8 cellular contexts compared by ENCODE assay signal in genomic region chr3:46926039-46926438, GRCh38. TPM values are rescaled to one million over a fixed set of nuclear protein-coding genes. Genes with fewer than 3 reads are reported as not detected.
DNase-seq lines count a peak whose midpoint lies in the region; ATAC-seq, FAIRE-seq and TF ChIP-seq lines count a peak whose summit lies in the region.

No MANE protein-coding gene starts in this region.

- H3K9me1 ChIP-seq in K562 (ENCODE audit: control insufficient read depth, insufficient read depth, low read length): no peaks in the 10 kb centered on the region

- H3K4me3 ChIP-seq in ACC112 (ENCODE audit: low read depth, low read length) (no peak overlapping the region), GM23248 (no peak overlapping the region), K562 (no peak overlapping the region)

- H3K27me3 ChIP-seq in ACC112 (ENCODE audit: insufficient read depth, low read length): no peaks in the 10 kb centered on the region
- no peaks in the 10 kb centered on the region for H3K27me3 ChIP-seq in GM23248 (replicated peaks; ENCODE audit: insufficient read depth)
- no peaks in the 10 kb centered on the region for H3K27me3 ChIP-seq in K562 (ENCODE audit: control insufficient read depth in 2 of 2, insufficient read depth in 2 of 2, low read length in 2 of 2)

- TF ChIP-seq RAD21 in K562 (CRISPR knock-in tag; conservative IDR thresholded peaks at IDR 0.05 in 1 of 2, IDR thresholded peaks at IDR 0.05 in 1 of 2): no peak

- no peaks in the 10 kb centered on the region for H3K9me2 ChIP-seq in GM23248 (ENCODE audit: insufficient read depth)

- no peaks in the 10 kb centered on the region for H4K20me1 ChIP-seq in GM23248 (ENCODE audit: insufficient read depth)
- peaks cover 4% of the 10 kb centered on the region; the same call in 1 of the 2 replicates for H4K20me1 ChIP-seq in K562 (replicated peaks; ENCODE audit: control insufficient read depth, insufficient read depth, low read length)

- no peak for FAIRE-seq in K562 (lab: Jason Lieb, UNC)

- 38 to 54% methylated on average over 6 of the region's 6 CpGs for WGBS in GM23248 (ENCODE audit: low coverage in 1 of 2, low lambda C conversion rate in 2 of 2, missing lambda C conversion rate in 2 of 2), 2 experiments
- 58% methylated on average over 6 of the region's 6 CpGs for WGBS in K562 (ENCODE audit: insufficient coverage, low coverage, missing lambda C conversion rate)

- TF ChIP-seq POLR2A in K562 (conservative IDR thresholded peaks at IDR 0.05): no peak

- in situ Hi-C loops in GM23248 (cut with MboI): no loop called here
- in situ Hi-C loops in K562 (cut with MboI): no loop called here

- no peak for TF ChIP-seq EP300 in K562 (IDR thresholded peaks at IDR 0.05; ENCODE audit: low read length)

- H3K9ac ChIP-seq in GM23248: peak overlapping the region; percentile 34
- peak overlapping the region in 1 of 2 experiments; percentile 57; a peak in 2 of 4 replicates for H3K9ac ChIP-seq in K562 (ENCODE audit: insufficient read depth in 1 of 2, low read depth in 2 of 2, low read length in 2 of 2)

- peak; percentile 67 for DNase-seq in GM23248
- DNase-seq in K562 (ENCODE audit: extremely low read depth in 1 of 4, low spot score in 3 of 4): peak in 1 of 4 experiments; percentile 49
- DNase-seq in mesenteric fat pad (ENCODE audit: low spot score): peak; percentile 85
- no peak for DNase-seq in islet precursor cell
- DNase-seq in D341Med (ENCODE audit: low spot score): no peak
- no peak for DNase-seq in medulla oblongata (ENCODE audit: extremely low spot score)

- H2AFZ ChIP-seq in ACC112 (ENCODE audit: low read length, unreplicated experiment) (no peak overlapping the region), GM23248 (no peak overlapping the region), K562 (ENCODE audit: low read depth, low read length) (no peak overlapping the region)

- TF ChIP-seq CTCF in K562 (IDR thresholded peaks at IDR 0.05 in 2 of 3, conservative IDR thresholded peaks at IDR 0.05 in 1 of 3; ENCODE audit: insufficient read depth in 2 of 3, low read depth in 1 of 3, low read length in 3 of 3): no peak

- H3K79me2 ChIP-seq in ACC112 (ENCODE audit: control insufficient read depth, insufficient read depth, low read length, unreplicated experiment) (peaks cover 39% of the 10 kb centered on the region), GM23248 (ENCODE audit: insufficient read depth) (peaks cover 61% of the 10 kb centered on the region), K562 (ENCODE audit: control insufficient read depth, insufficient read depth, low read length) (peaks cover 38% of the 10 kb centered on the region)

- H3K27ac ChIP-seq in ACC112 (ENCODE audit: low read depth, low read length): peak overlapping the region; percentile 71
- peak overlapping the region; percentile 42; the same call in 1 of the 2 replicates for H3K27ac ChIP-seq in GM23248
- no peak overlapping the region; the same call in 2 of the 3 replicates for H3K27ac ChIP-seq in K562 (ENCODE audit: extremely low read depth, low read depth, low read length)

- POLR2A ChIA-PET in K562 (lab: Yijun Ruan, JAX): interaction anchor here (0.7 kb wide), 1 partner anchor 9 kb away, joined by 3 read pairs; no protein-coding TSS in a partner anchor

- CTCF ChIA-PET in K562 (lab: Yijun Ruan, JAX; ENCODE audit: low intra/inter-chr PET ratio): no interaction called here

- H3K9me3 ChIP-seq in GM23248 (ENCODE audit: low read depth): no peaks in the 10 kb centered on the region
- no peaks in the 10 kb centered on the region for H3K9me3 ChIP-seq in K562 (replicated peaks; ENCODE audit: control insufficient read depth, insufficient read depth, low read depth, low read length)

- H3K36me3 ChIP-seq in ACC112 (ENCODE audit: insufficient read depth, low read length): peaks cover 23% of the 10 kb centered on the region
- peaks cover 23% of the 10 kb centered on the region; the same call in 1 of the 2 replicates for H3K36me3 ChIP-seq in GM23248 (ENCODE audit: low read depth)
- H3K36me3 ChIP-seq in K562 (ENCODE audit: control insufficient read depth, insufficient read depth, low read length): peaks cover 91% of the 10 kb centered on the region

- no TSS peak for BruUV-seq in K562 (replicated peaks; lab: Mats Ljungman, UMichigan)

- ATAC-seq in K562: no peak
- ATAC-seq in GM21723 (IDR thresholded peaks at IDR 0.05; ENCODE audit: unreplicated experiment): no peak

- H3K4me2 ChIP-seq in GM23248 (ENCODE audit: unreplicated experiment) (no peak overlapping the region), K562 (ENCODE audit: insufficient read depth, low read length) (no peak overlapping the region)

- H3K4me1 ChIP-seq in ACC112 (ENCODE audit: control insufficient read depth, insufficient read depth, low read length, unreplicated experiment): peaks cover 20% of the 10 kb centered on the region
- H3K4me1 ChIP-seq in GM23248 (ENCODE audit: insufficient read depth): peaks cover 9% of the 10 kb centered on the region
- H3K4me1 ChIP-seq in K562 (replicated peaks in 1 of 2; ENCODE audit: control insufficient read depth in 2 of 2, insufficient read depth in 2 of 2, low read length in 2 of 2): peaks cover 0 to 5% of the 10 kb centered on the region in 2 experiments; a peak in 1 of 5 replicates

- peaks cover 9% of the 10 kb centered on the region; the same call in 1 of the 2 replicates for H3F3A ChIP-seq in GM23248 (ENCODE audit: insufficient read depth)

- intact Hi-C loops in K562 (cut with micrococcal nuclease): no loop called here

RNA-seq across cellular contexts. Expression of gene PTH1R, which starts 48.5 kb away (rescaled TPM):
- total RNA-seq in GM23248 (2014; rRNA removed; shearing (Covaris generic)): 1.3 TPM in 1 of 2 replicates, not detected in the other
- polyA plus RNA-seq in GM23248 (2016; fragmentation: Nextera tagmentation; extraction: Ambion mirVana): 0.37 and 0.60 TPM in 2 replicates
- total RNA-seq in K562 (2011; cell fraction: chromatin; rRNA removed; ENCODE audit: low replicate concordance): not detected in 2 replicates
- not detected in 2 replicates for total RNA-seq in K562 (2011; cell fraction: nucleolus; rRNA removed)
- total RNA-seq in K562 (2011; cell fraction: nucleoplasm; rRNA removed): not detected in 2 replicates
- total RNA-seq in K562 (2014; rRNA removed): not detected in 2 replicates
- total RNA-seq in K562 (2014; rRNA removed; fragmentation: Illumina TruSeq; extraction: Trizol): not detected in 2 replicates
- not detected in 2 replicates for total RNA-seq in K562 (2015; rRNA removed; fragmentation: Illumina TruSeq; extraction: Trizol)
- not detected in 2 replicates for total RNA-seq in K562 (2021)
- polyA plus RNA-seq in K562 (2011; rRNA removed): not detected in 2 replicates
- polyA plus RNA-seq in K562 (2011; cell fraction: cytosol; rRNA removed): not detected in 2 replicates
- not detected in 2 replicates for polyA plus RNA-seq in K562 (2011; cell fraction: nucleus; rRNA removed)
- not detected in 2 replicates for polyA plus RNA-seq in K562 (2012)
- not detected in 2 replicates for polyA plus RNA-seq in K562 (2014; fragmentation: Illumina TruSeq; extraction: Trizol)
- polyA plus RNA-seq in K562 (2014; fragmentation: Nextera tagmentation; extraction: Ambion mirVana): not detected
- not detected in 2 replicates for polyA plus RNA-seq in K562 (2014; rRNA removed)
- not detected in 2 replicates for polyA minus RNA-seq in K562 (2011; rRNA and poly(A)+ RNA removed)
- not detected in 2 replicates for polyA minus RNA-seq in K562 (2011; cell fraction: cytosol; rRNA and poly(A)+ RNA removed)
- polyA minus RNA-seq in K562 (2011; cell fraction: nucleus; rRNA and poly(A)+ RNA removed): not detected in 2 replicates
- total RNA-seq in mesenteric fat pad: 16.3 TPM

RNA-seq across cellular contexts. Expression of gene CCDC12, which starts 50.5 kb away (rescaled TPM):
- total RNA-seq in GM23248 (2014; rRNA removed; shearing (Covaris generic)): 15.2 and 17.4 TPM in 2 replicates
- polyA plus RNA-seq in GM23248 (2016; fragmentation: Nextera tagmentation; extraction: Ambion mirVana): 42.7 and 43.8 TPM in 2 replicates
- total RNA-seq in K562 (2011; cell fraction: chromatin; rRNA removed; ENCODE audit: low replicate concordance): 140 and 232 TPM in 2 replicates
- total RNA-seq in K562 (2011; cell fraction: nucleolus; rRNA removed): 143 and 148 TPM in 2 replicates
- total RNA-seq in K562 (2011; cell fraction: nucleoplasm; rRNA removed): 188 and 262 TPM in 2 replicates
- 99.0 and 101 TPM in 2 replicates for total RNA-seq in K562 (2014; rRNA removed)
- total RNA-seq in K562 (2014; rRNA removed; fragmentation: Illumina TruSeq; extraction: Trizol): 44.4 and 63.0 TPM in 2 replicates
- 104 and 115 TPM in 2 replicates for total RNA-seq in K562 (2015; rRNA removed; fragmentation: Illumina TruSeq; extraction: Trizol)
- 75.2 and 86.9 TPM in 2 replicates for total RNA-seq in K562 (2021)
- 47.8 and 54.0 TPM in 2 replicates for polyA plus RNA-seq in K562 (2011; rRNA removed)
- 53.0 and 53.5 TPM in 2 replicates for polyA plus RNA-seq in K562 (2011; cell fraction: cytosol; rRNA removed)
- 82.0 and 85.3 TPM in 2 replicates for polyA plus RNA-seq in K562 (2011; cell fraction: nucleus; rRNA removed)
- 77.1 and 114 TPM in 2 replicates for polyA plus RNA-seq in K562 (2012)
- 105 and 127 TPM in 2 replicates for polyA plus RNA-seq in K562 (2014; fragmentation: Illumina TruSeq; extraction: Trizol)
- polyA plus RNA-seq in K562 (2014; fragmentation: Nextera tagmentation; extraction: Ambion mirVana): 10 to 100 TPM in 1 of 2 experiments, 1 to 10 TPM in 1; 8.9 to 20.9 TPM
- 100 and 201 TPM in 2 replicates for polyA plus RNA-seq in K562 (2014; rRNA removed)
- 50.3 and 53.4 TPM in 2 replicates for polyA minus RNA-seq in K562 (2011; rRNA and poly(A)+ RNA removed)
- 17.4 and 21.1 TPM in 2 replicates for polyA minus RNA-seq in K562 (2011; cell fraction: cytosol; rRNA and poly(A)+ RNA removed)
- polyA minus RNA-seq in K562 (2011; cell fraction: nucleus; rRNA and poly(A)+ RNA removed): 81.3 and 87.3 TPM in 2 replicates
- 33.1 TPM for total RNA-seq in mesenteric fat pad

RNA-seq across cellular contexts. Expression of gene NBEAL2, which starts 53.4 kb away (rescaled TPM):
- total RNA-seq in GM23248 (2014; rRNA removed; shearing (Covaris generic)): 2.8 and 4.7 TPM in 2 replicates
- 0.94 and 1.2 TPM in 2 replicates for polyA plus RNA-seq in GM23248 (2016; fragmentation: Nextera tagmentation; extraction: Ambion mirVana)
- 322 and 1,090 TPM in 2 replicates for total RNA-seq in K562 (2011; cell fraction: chromatin; rRNA removed; ENCODE audit: low replicate concordance)
- total RNA-seq in K562 (2011; cell fraction: nucleolus; rRNA removed): 555 and 597 TPM in 2 replicates
- 365 and 370 TPM in 2 replicates for total RNA-seq in K562 (2011; cell fraction: nucleoplasm; rRNA removed)
- total RNA-seq in K562 (2014; rRNA removed): 41.3 and 45.2 TPM in 2 replicates
- 12.3 and 16.0 TPM in 2 replicates for total RNA-seq in K562 (2014; rRNA removed; fragmentation: Illumina TruSeq; extraction: Trizol)
- total RNA-seq in K562 (2015; rRNA removed; fragmentation: Illumina TruSeq; extraction: Trizol): 23.7 and 23.9 TPM in 2 replicates
- 89.3 and 114 TPM in 2 replicates for total RNA-seq in K562 (2021)
- 29.6 and 50.4 TPM in 2 replicates for polyA plus RNA-seq in K562 (2011; rRNA removed)
- 25.6 and 45.5 TPM in 2 replicates for polyA plus RNA-seq in K562 (2011; cell fraction: cytosol; rRNA removed)
- 557 and 843 TPM in 2 replicates for polyA plus RNA-seq in K562 (2011; cell fraction: nucleus; rRNA removed)
- polyA plus RNA-seq in K562 (2012): 66.4 and 174 TPM in 2 replicates
- polyA plus RNA-seq in K562 (2014; fragmentation: Illumina TruSeq; extraction: Trizol): 46.4 and 62.1 TPM in 2 replicates
- under 1 TPM; 0.06 to 0.24 TPM for polyA plus RNA-seq in K562 (2014; fragmentation: Nextera tagmentation; extraction: Ambion mirVana)
- 67.5 and 85.5 TPM in 2 replicates for polyA plus RNA-seq in K562 (2014; rRNA removed)
- 8.6 and 16.8 TPM in 2 replicates for polyA minus RNA-seq in K562 (2011; rRNA and poly(A)+ RNA removed)
- 23.5 and 26.4 TPM in 2 replicates for polyA minus RNA-seq in K562 (2011; cell fraction: cytosol; rRNA and poly(A)+ RNA removed)
- polyA minus RNA-seq in K562 (2011; cell fraction: nucleus; rRNA and poly(A)+ RNA removed): 104 and 118 TPM in 2 replicates
- total RNA-seq in mesenteric fat pad: 42.9 TPM

Comparison
In these comparisons a context has a peak if more than half of its experiments do, and no peak if none do; other contexts are left out.
1. DNase-seq: peak in GM23248 (single experiment) and mesenteric fat pad (single experiment); none in islet precursor cell (single experiment), D341Med (single experiment) and medulla oblongata (single experiment).